Comparison of ENCODE assay signal across 18 cellular contexts in genomic region chr20:2171266-2171790, GRCh38.
DNase-seq lines count a peak whose midpoint lies in the region; TF ChIP-seq lines count a peak whose summit lies in the region.
"Had no signal": no experiment of that assay in that cellular context is flagged by ENCODE, and none has a peak within 500 bp of the region (broad histone marks: within the 10 kb centered on the region; RNA-seq: fewer than 3 reads in every experiment).

No MANE protein-coding gene starts in this region.

- H4K91ac ChIP-seq in trophoblast cell (ENCODE audit: low read depth, low read length): no peak overlapping the region

- H3K79me1 ChIP-seq in trophoblast cell (ENCODE audit: low read length): no peaks in the 10 kb centered on the region

- no peaks in the 10 kb centered on the region for H3K9me3 ChIP-seq in trophoblast cell (ENCODE audit: insufficient read depth, low read depth, low read length)
- H3K9me3 ChIP-seq: BE2C had no signal

- no peaks in the 10 kb centered on the region for H3K36me3 ChIP-seq in trophoblast cell (ENCODE audit: control insufficient read depth in 1 of 2, insufficient read depth in 2 of 2, low read length in 2 of 2)
- H3K36me3 ChIP-seq: BE2C had no signal

- H3K36me3 Mint-ChIP-seq in chondrocyte (ENCODE audit: low read depth): no peaks in the 10 kb centered on the region
- H3K36me3 Mint-ChIP-seq: CD14-positive monocyte; CD4-positive, alpha-beta memory T cell had no signal

- no peaks in the 10 kb centered on the region for H3K79me2 ChIP-seq in trophoblast cell (ENCODE audit: control insufficient read depth, insufficient read depth, low read length, poor library complexity)

- no peaks in the 10 kb centered on the region for H3K27me3 ChIP-seq in trophoblast cell (ENCODE audit: insufficient read depth, low read length)
- H3K27me3 ChIP-seq: BE2C had no signal

- H2AFZ ChIP-seq in trophoblast cell (ENCODE audit: insufficient read depth, low read length, poor library complexity): no peak overlapping the region

- no peak overlapping the region for H3K27ac ChIP-seq in trophoblast cell (ENCODE audit: low read depth, low read length)
- H3K27ac ChIP-seq: HL-60 had no signal

- no peak overlapping the region for H3K4me2 ChIP-seq in trophoblast cell (ENCODE audit: low read length)

- H3K4me1 ChIP-seq in trophoblast cell (ENCODE audit: control insufficient read depth in 1 of 2, insufficient read depth in 2 of 2, low read length in 2 of 2): no peaks in the 10 kb centered on the region
- H3K4me1 ChIP-seq: BE2C had no signal

- peak; percentile 53 for DNase-seq in LNCaP clone FGC (ENCODE audit: low read depth)
- peak; percentile 34 for DNase-seq in UCSD-AML1 (lab: John Stamatoyannopoulos, UW; ENCODE audit: unreplicated experiment)
- no peak for DNase-seq in trophoblast cell
- no peak for DNase-seq in chondrocyte (ENCODE audit: low spot score)
- DNase-seq in stimulated activated CD8-positive, alpha-beta memory T cell treated with anti-CD3 and anti-CD28 coated beads, Interleukin-4, amount 100 ng/mL, for 48 hours: no peak
- no peak for DNase-seq in SK-N-DZ (ENCODE audit: low spot score)
- no peak for DNase-seq in NCI-H510A treated with DMSO at 0.1 percent for 48 hours (lab: John Stamatoyannopoulos, UW)
- DNase-seq: ACHN; BE2C; CD4-positive, alpha-beta memory T cell; DMS153; DMS79 treated with DMSO at 0.1 percent for 48 hours; GF-D8; GOT3; H7; HFFc6 had no signal

- H3K4me3 Mint-ChIP-seq in chondrocyte (ENCODE audit: unreplicated experiment): no peak overlapping the region
- H3K4me3 Mint-ChIP-seq: CD4-positive, alpha-beta memory T cell; HFFc6 had no signal

- H3K4ac ChIP-seq in trophoblast cell (ENCODE audit: low read depth, low read length): no peak overlapping the region

- H3K9ac ChIP-seq in trophoblast cell (ENCODE audit: low read length): no peak overlapping the region

- peaks cover 4% of the 10 kb centered on the region for H3K4me1 Mint-ChIP-seq in chondrocyte (ENCODE audit: low read depth)

- H3K18ac ChIP-seq in trophoblast cell (ENCODE audit: low read length): no peak overlapping the region

- no peak overlapping the region for H3K14ac ChIP-seq in trophoblast cell (ENCODE audit: low read length)

- no peak overlapping the region for H3K27ac Mint-ChIP-seq in chondrocyte (ENCODE audit: unreplicated experiment)
- H3K27ac Mint-ChIP-seq: CD4-positive, alpha-beta memory T cell; HFFc6 had no signal

- no peak overlapping the region for H4K12ac ChIP-seq in trophoblast cell (ENCODE audit: low read depth, low read length)

- no CpG with 5 or more reads among the region's 10 CpGs for WGBS in trophoblast cell (ENCODE audit: extremely low coverage, insufficient coverage, insufficient read length)

- H4K8ac ChIP-seq in trophoblast cell (ENCODE audit: low read depth, low read length): no peak overlapping the region

- TF ChIP-seq CTCF in LNCaP clone FGC (IDR thresholded peaks at IDR 0.05; ENCODE audit: control insufficient read depth, extremely low read depth, insufficient read depth) (no peak), chondrocyte (IDR thresholded peaks at IDR 0.05) (no peak)

- no peak overlapping the region for H2AK5ac ChIP-seq in trophoblast cell (ENCODE audit: low read length)

- H3K4me3 ChIP-seq in LNCaP clone FGC (ENCODE audit: low read depth, low read length) (no peak overlapping the region), trophoblast cell (ENCODE audit: low read depth, low read length) (no peak overlapping the region)

- no peaks in the 10 kb centered on the region for H3K9me3 Mint-ChIP-seq in chondrocyte (ENCODE audit: low read depth)
- H3K9me3 Mint-ChIP-seq: CD4-positive, alpha-beta memory T cell; HFFc6 had no signal

- peaks cover 25% of the 10 kb centered on the region for H3K27me3 Mint-ChIP-seq in chondrocyte (ENCODE audit: low read depth)

- H3K23ac ChIP-seq in trophoblast cell (ENCODE audit: low read length): no peak overlapping the region

- no peak overlapping the region for H2BK5ac ChIP-seq in trophoblast cell (ENCODE audit: low read depth, low read length, poor library complexity)

- H2BK12ac ChIP-seq in trophoblast cell (ENCODE audit: low read length): peak overlapping the region; percentile 6

- H2BK120ac ChIP-seq in trophoblast cell (ENCODE audit: insufficient read depth, low read length, poor library complexity): no peak overlapping the region

Comparison
In these comparisons a context has a peak if more than half of its experiments do, and no peak if none do; other contexts are left out.
1. DNase-seq: peak in LNCaP clone FGC (single experiment) and UCSD-AML1 (single experiment); none in trophoblast cell (0 of 2), chondrocyte (single experiment), stimulated activated CD8-positive, alpha-beta memory T cell treated with anti-CD3 and anti-CD28 coated beads, Interleukin-4, amount 100 ng/mL, for 48 hours (single experiment), SK-N-DZ (single experiment) and NCI-H510A treated with DMSO at 0.1 percent for 48 hours (single experiment).